ENCODE assay signal across 9 cellular contexts in genomic region chr18:23540867-23541266, GRCh38. TPM values are rescaled to one million over a fixed set of nuclear protein-coding genes. Genes with fewer than 3 reads are reported as not detected.
DNase-seq lines count a peak whose midpoint lies in the region; ATAC-seq and TF ChIP-seq lines count a peak whose summit lies in the region.
"Had no signal": no experiment of that assay in that cellular context is flagged by ENCODE, and none has a peak within 500 bp of the region (broad histone marks: within the 10 kb centered on the region; RNA-seq: fewer than 3 reads in every experiment).

No MANE protein-coding gene starts in this region.

- no peaks in the 10 kb centered on the region for H3K9me2 ChIP-seq in Karpas-422 (replicated peaks; ENCODE audit: insufficient read depth, low read length)

- peak; percentile 94 for ATAC-seq in DND-41 (ENCODE audit: insufficient read depth, low read depth)
- ATAC-seq in GM21619 (IDR thresholded peaks at IDR 0.05; ENCODE audit: unreplicated experiment), result peak; percentile 75
- peak; percentile 47 for ATAC-seq in left ventricle myocardium superior
- ATAC-seq in HG02642 (IDR thresholded peaks at IDR 0.05; ENCODE audit: poor library complexity, unreplicated experiment), result no peak
- ATAC-seq in HG03135 (IDR thresholded peaks at IDR 0.05; ENCODE audit: unreplicated experiment), result no peak
- ATAC-seq: Panc1 had no signal

- dilution Hi-C loops in mammary epithelial cell (cut with HindIII; ENCODE audit: low sequenced_read_pairs), result no loop called here

- no TSS peak for BruUV-seq in mammary epithelial cell (replicated peaks; lab: Mats Ljungman, UMichigan)

- intact Hi-C loops in left ventricle myocardium superior (cut with micrococcal nuclease), result no loop called here
- intact Hi-C loops in mammary epithelial cell (cut with micrococcal nuclease), result no loop called here

- in situ Hi-C loops in mammary epithelial cell (cut with MboI; ENCODE audit: low sequenced_read_pairs in 2 of 2), result no loop called here

- DNase-seq in DND-41 (peak; percentile 62), left ventricle myocardium superior (no peak), Karpas-422 (no peak), mammary epithelial cell (no peak)

- H3K9ac ChIP-seq in DND-41 (ENCODE audit: low read depth, low read length), result peak overlapping the region; percentile 38
- H3K9ac ChIP-seq in OCI-LY3 (ENCODE audit: low read length), result no peak overlapping the region
- H3K9ac ChIP-seq in Karpas-422 (ENCODE audit: low read length), result no peak overlapping the region
- no peak overlapping the region for H3K9ac ChIP-seq in mammary epithelial cell (ENCODE audit: insufficient read depth, low read length)

- peak overlapping the region in 1 of 2 experiments; percentile 10; a peak in 1 of 4 replicates for H3K4me3 ChIP-seq in DND-41 (ENCODE audit: low read depth in 1 of 2, low read length in 2 of 2)
- no peak overlapping the region for H3K4me3 ChIP-seq in OCI-LY3 (ENCODE audit: low read length)
- H3K4me3 ChIP-seq in Karpas-422 (ENCODE audit: low read length), result no peak overlapping the region
- H3K4me3 ChIP-seq in mammary epithelial cell (replicated peaks in 1 of 3; ENCODE audit: insufficient read depth in 1 of 3, low read depth in 2 of 3, low read length in 3 of 3), result no peak overlapping the region

- TF ChIP-seq CTCF in DND-41 (IDR thresholded peaks at IDR 0.05; ENCODE audit: borderline replicate concordance, extremely low read depth, low read length, poor library complexity, severe bottlenecking) (no peak), OCI-LY3 (IDR thresholded peaks at IDR 0.05; ENCODE audit: low read depth, low read length) (no peak), mammary epithelial cell (conservative IDR thresholded peaks at IDR 0.05 in 1 of 2, IDR thresholded peaks at IDR 0.05 in 1 of 2; ENCODE audit: extremely low read depth in 1 of 2, insufficient read depth in 1 of 2, low read depth in 1 of 2, low read length in 2 of 2) (no peak)

- H3K79me2 ChIP-seq in DND-41 (ENCODE audit: insufficient read depth, low read length) (no peaks in the 10 kb centered on the region), OCI-LY3 (ENCODE audit: low read length) (no peaks in the 10 kb centered on the region), Karpas-422 (ENCODE audit: low read length) (no peaks in the 10 kb centered on the region), mammary epithelial cell (ENCODE audit: insufficient read depth, low read length) (peaks cover 5% of the 10 kb centered on the region)

- H2AFZ ChIP-seq in DND-41 (ENCODE audit: low read depth, low read length) (peak overlapping the region; percentile 29; the same call in 1 of the 2 replicates), OCI-LY3 (ENCODE audit: low read depth, low read length) (no peak overlapping the region), Karpas-422 (ENCODE audit: low read length) (no peak overlapping the region), mammary epithelial cell (ENCODE audit: low read depth, low read length) (no peak overlapping the region)

- 94% methylated on average over 4 of the region's 5 CpGs for WGBS in mammary epithelial cell (ENCODE audit: low coverage, missing lambda C conversion rate)

- CTCF ChIA-PET in mammary epithelial cell (lab: Charles Lee; ENCODE audit: low non-redundant PET), result no interaction called here

- peaks cover 40% of the 10 kb centered on the region for H3K4me1 ChIP-seq in DND-41 (ENCODE audit: insufficient read depth, low read length)
- peaks cover 28% of the 10 kb centered on the region for H3K4me1 ChIP-seq in OCI-LY3 (ENCODE audit: low read length)
- no peaks in the 10 kb centered on the region for H3K4me1 ChIP-seq in Karpas-422 (ENCODE audit: low read length)
- H3K4me1 ChIP-seq in mammary epithelial cell (ENCODE audit: insufficient read depth, low read length), result no peaks in the 10 kb centered on the region

- peak overlapping the region; percentile 89 for H3K27ac ChIP-seq in DND-41 (ENCODE audit: low read length)
- no peak overlapping the region for H3K27ac ChIP-seq in OCI-LY3 (ENCODE audit: low read length)
- H3K27ac ChIP-seq in Karpas-422 (ENCODE audit: low read length), result no peak overlapping the region
- no peak overlapping the region for H3K27ac ChIP-seq in mammary epithelial cell (ENCODE audit: insufficient read depth, low read depth, low read length)

- peak overlapping the region; percentile 57 for H3K4me2 ChIP-seq in DND-41 (ENCODE audit: insufficient read depth, low read length)
- peak overlapping the region; percentile 57 for H3K4me2 ChIP-seq in OCI-LY3 (ENCODE audit: low read length)
- no peak overlapping the region for H3K4me2 ChIP-seq in Karpas-422 (ENCODE audit: low read depth, low read length, poor library complexity, severe bottlenecking)
- no peak overlapping the region for H3K4me2 ChIP-seq in mammary epithelial cell (ENCODE audit: insufficient read depth, low read depth, low read length)

- peaks cover 93% of the 10 kb centered on the region for H3K36me3 ChIP-seq in DND-41 (ENCODE audit: insufficient read depth, low read length)
- peaks cover 66% of the 10 kb centered on the region for H3K36me3 ChIP-seq in OCI-LY3 (replicated peaks; ENCODE audit: low read depth, low read length)
- H3K36me3 ChIP-seq in Karpas-422 (ENCODE audit: insufficient read depth, low read length), result peaks cover 46% of the 10 kb centered on the region
- H3K36me3 ChIP-seq in mammary epithelial cell (ENCODE audit: insufficient read depth, low read length), result peaks cover 67% of the 10 kb centered on the region

- H4K20me1 ChIP-seq in DND-41 (ENCODE audit: insufficient read depth, low read length) (no peaks in the 10 kb centered on the region), OCI-LY3 (ENCODE audit: insufficient read depth, low read length) (peaks cover 22% of the 10 kb centered on the region), Karpas-422 (ENCODE audit: insufficient read depth, low read depth, low read length) (no peaks in the 10 kb centered on the region), mammary epithelial cell (ENCODE audit: insufficient read depth, low read length) (no peaks in the 10 kb centered on the region)

- H3K9me3 ChIP-seq in DND-41 (ENCODE audit: insufficient read depth, low read length, severe bottlenecking) (no peaks in the 10 kb centered on the region), OCI-LY3 (ENCODE audit: insufficient read depth, low read length) (no peaks in the 10 kb centered on the region), Karpas-422 (ENCODE audit: low read length) (no peaks in the 10 kb centered on the region), mammary epithelial cell (replicated peaks; ENCODE audit: insufficient read depth, low read length) (no peaks in the 10 kb centered on the region)

- H3K27me3 ChIP-seq in DND-41 (ENCODE audit: insufficient read depth, low read length, poor library complexity), result no peaks in the 10 kb centered on the region
- H3K27me3 ChIP-seq in OCI-LY3 (ENCODE audit: low read depth, low read length), result no peaks in the 10 kb centered on the region
- H3K27me3 ChIP-seq in Karpas-422 (ENCODE audit: low read length), result no peaks in the 10 kb centered on the region
- no peaks in the 10 kb centered on the region for H3K27me3 ChIP-seq in mammary epithelial cell (ENCODE audit: insufficient read depth, low read length)

RNA-seq across cellular contexts. Expression of gene RMC1, which starts 37.6 kb away (rescaled TPM):
- 12.6 TPM for total RNA-seq in left ventricle myocardium superior
- total RNA-seq in Karpas-422 (2014; rRNA removed; shearing (Covaris generic); ENCODE audit: low replicate concordance), result 29.3 and 57.7 TPM in 2 replicates
- total RNA-seq in mammary epithelial cell, result 10 to 100 TPM; 29.8 to 33.3 TPM
- polyA plus RNA-seq in mammary epithelial cell, result 20.2 TPM
- polyA minus RNA-seq in mammary epithelial cell, result 55.0 TPM

RNA-seq across cellular contexts. Expression of gene NPC1, which starts 45.4 kb away (rescaled TPM):
- total RNA-seq in left ventricle myocardium superior, result 13.3 TPM
- total RNA-seq in Karpas-422 (2014; rRNA removed; shearing (Covaris generic); ENCODE audit: low replicate concordance), result 31.1 and 63.4 TPM in 2 replicates
- total RNA-seq in mammary epithelial cell, result 100 to 1,000 TPM in 1 of 2 donors, 10 to 100 TPM in 1; 83.4 to 104 TPM
- polyA plus RNA-seq in mammary epithelial cell, result 99.0 TPM
- polyA minus RNA-seq in mammary epithelial cell, result 370 TPM

Comparison
In these comparisons a context has a peak if more than half of its experiments do, and no peak if none do; other contexts are left out.
1. ATAC-seq: peak in DND-41 (single experiment), GM21619 (single experiment) and left ventricle myocardium superior (single experiment); none in HG02642 (single experiment) and HG03135 (single experiment).
2. H3K4me2 ChIP-seq: peak in DND-41 (single experiment) and OCI-LY3 (single experiment); none in Karpas-422 (single experiment) and mammary epithelial cell (single experiment).